Comparison of ENCODE assay signal across 19 cellular contexts in the genomic region with DNA sequence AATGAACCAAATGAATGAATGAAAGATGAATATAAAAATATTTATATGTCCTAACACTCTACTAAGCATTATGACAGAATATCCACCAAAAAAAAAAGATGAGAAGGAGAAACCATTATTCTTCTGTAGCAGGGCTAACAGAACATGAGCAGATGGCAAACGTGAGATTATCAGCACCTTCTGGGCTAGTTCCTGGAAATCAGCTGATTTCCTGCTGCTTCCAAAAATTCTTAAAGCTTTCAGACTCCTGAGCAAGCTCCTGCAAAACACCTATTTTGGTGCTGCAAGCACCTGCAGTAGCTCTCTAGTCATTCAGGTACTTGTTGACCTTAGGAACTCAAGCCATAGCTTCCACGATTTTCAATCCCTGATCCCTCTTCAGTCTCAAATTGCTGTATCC. TPM values are rescaled to one million over a fixed set of nuclear protein-coding genes. Genes with fewer than 3 reads are reported as not detected.
DNase-seq lines count a peak whose midpoint lies in the region; FAIRE-seq and TF ChIP-seq lines count a peak whose summit lies in the region.
"Had no signal": no experiment of that assay in that cellular context is flagged by ENCODE, and none has a peak within 500 bp of the region (broad histone marks: within the 10 kb centered on the region; RNA-seq: fewer than 3 reads in every experiment).

No MANE protein-coding gene starts in this region.

- no peak for FAIRE-seq in HTR-8/SVneo (lab: Jason Lieb, UNC)
- FAIRE-seq: GM12891, GM18507, H54 had no signal

- no peak for TF ChIP-seq POLR2A in Peyer's patch (IDR thresholded peaks at IDR 0.05)

- H3K27me3 ChIP-seq in Peyer's patch = no peaks in the 10 kb centered on the region

- no peaks in the 10 kb centered on the region for H3K36me3 ChIP-seq in Peyer's patch

- no peak overlapping the region for H3K27ac ChIP-seq in Peyer's patch

- DNase-seq in DMS 273 treated with DMSO at 0.1 percent for 48 hours (lab: John Stamatoyannopoulos, UW) (peak; percentile 41), NCI-H524 treated with DMSO at 0.1 percent for 48 hours (lab: John Stamatoyannopoulos, UW) (peak; percentile 1), cerebellar cortex (ENCODE audit: low spot score) (peak; percentile 87), HTR-8/SVneo (ENCODE audit: insufficient read length, low spot score) (no peak), Peyer's patch (no peak), putamen (ENCODE audit: low spot score) (no peak)
- DNase-seq: Calu3; CD4-positive, alpha-beta memory T cell; COR-L47; DMS79; EL; GF-D8; GOT3; HCEC 1CT had no signal

- H3K4me3 ChIP-seq in Peyer's patch = no peak overlapping the region

- H3K4me1 ChIP-seq in Peyer's patch = no peaks in the 10 kb centered on the region

- H3K9me3 ChIP-seq in Peyer's patch = no peaks in the 10 kb centered on the region

- TF ChIP-seq CTCF in Peyer's patch (IDR thresholded peaks at IDR 0.05) = no peak

RNA-seq across cellular contexts. Expression of gene NPSR1, which starts 51.8 kb away (rescaled TPM):
- total RNA-seq in Peyer's patch = not detected
- total RNA-seq: A172; A673; Calu3; CD4-positive, alpha-beta memory T cell had no signal

Comparison
In these comparisons a context has a peak if more than half of its experiments do, and no peak if none do; other contexts are left out.
1. DNase-seq: peak in DMS 273 treated with DMSO at 0.1 percent for 48 hours (single experiment), NCI-H524 treated with DMSO at 0.1 percent for 48 hours (single experiment) and cerebellar cortex (single experiment); none in HTR-8/SVneo (single experiment), Peyer's patch (0 of 3) and putamen (single experiment).